In genomic region chr2:233422050-233422639, GRCh38 we compare ENCODE assay signal across 8 cellular contexts.
DNase-seq lines count a peak whose midpoint lies in the region; ATAC-seq and TF ChIP-seq lines count a peak whose summit lies in the region.

No MANE protein-coding gene starts in this region.

- no peak overlapping the region for H3K9ac ChIP-seq in GM23248

- peaks cover 2% of the 10 kb centered on the region for H3K9me3 Mint-ChIP-seq in activated naive CD8-positive, alpha-beta T cell treated with anti-CD3 and anti-CD28 coated beads, Interleukin-2, amount 10 ng/mL, durations not matched to agents 7 days and 5 days

- ATAC-seq in GM19035 (IDR thresholded peaks at IDR 0.05; ENCODE audit: unreplicated experiment): peak; percentile 52
- ATAC-seq in HG02943 (IDR thresholded peaks at IDR 0.05; ENCODE audit: low read depth, unreplicated experiment): peak; percentile 55
- peak; percentile 51 for ATAC-seq in Panc1
- ATAC-seq in activated naive CD8-positive, alpha-beta T cell treated with anti-CD3 and anti-CD28 coated beads, Interleukin-2, amount 10 ng/mL, durations not matched to agents 7 days and 5 days (ENCODE audit: low read depth): peak; percentile 92

- H3K4me1 ChIP-seq in Panc1 (ENCODE audit: control insufficient read depth, insufficient read depth, low read length) (peaks cover 94% of the 10 kb centered on the region), GM23248 (ENCODE audit: insufficient read depth) (no peaks in the 10 kb centered on the region)

- BruUV-seq in Panc1 (replicated peaks; lab: Mats Ljungman, UMichigan): no TSS peak

- no peaks in the 10 kb centered on the region for H3K27me3 Mint-ChIP-seq in activated naive CD8-positive, alpha-beta T cell treated with anti-CD3 and anti-CD28 coated beads, Interleukin-2, amount 10 ng/mL, durations not matched to agents 7 days and 5 days

- no peaks in the 10 kb centered on the region for H3K36me3 ChIP-seq in Panc1 (ENCODE audit: control insufficient read depth, insufficient read depth, low read length)
- H3K36me3 ChIP-seq in GM23248 (ENCODE audit: low read depth): no peaks in the 10 kb centered on the region

- TF ChIP-seq CTCF in Panc1 (IDR thresholded peaks at IDR 0.05): no peak

- CTCF ChIA-PET in Panc1 (lab: Charles Lee): no interaction called here

- H3F3A ChIP-seq in GM23248 (ENCODE audit: insufficient read depth): peaks cover 17% of the 10 kb centered on the region

- H3K4me1 Mint-ChIP-seq in activated naive CD8-positive, alpha-beta T cell treated with anti-CD3 and anti-CD28 coated beads, Interleukin-2, amount 10 ng/mL, durations not matched to agents 7 days and 5 days: peaks cover 71% of the 10 kb centered on the region

- in situ Hi-C loops in Panc1 (cut with HindIII; ENCODE audit: low pct_unique_long_range_greater_than_20kb, low sequenced_read_pairs): no loop called here
- in situ Hi-C loops in GM23248 (cut with MboI): no loop called here

- WGBS in GM23248 (ENCODE audit: low coverage in 1 of 2, low lambda C conversion rate in 2 of 2, missing lambda C conversion rate in 2 of 2), 2 experiments: 89 to 93% methylated on average over 13 of the region's 13 CpGs

- H4K20me1 ChIP-seq in GM23248 (ENCODE audit: insufficient read depth): no peaks in the 10 kb centered on the region

- no peaks in the 10 kb centered on the region for H3K9me2 ChIP-seq in GM23248 (ENCODE audit: insufficient read depth)

- POLR2A ChIA-PET in Panc1 (lab: Charles Lee): no interaction called here
- POLR2A ChIA-PET in activated naive CD8-positive, alpha-beta T cell treated with anti-CD3 and anti-CD28 coated beads, Interleukin-2, amount 10 ng/mL, durations not matched to agents 7 days and 5 days (lab: Charles Lee): interaction anchor here (0.9 to 2.5 kb wide), 9 partner anchors 8 to 362 kb away, joined by 3 to 10 read pairs (median 4); partner anchors contain the start of gene INPP5D

- H3K36me3 Mint-ChIP-seq in activated naive CD8-positive, alpha-beta T cell treated with anti-CD3 and anti-CD28 coated beads, Interleukin-2, amount 10 ng/mL, durations not matched to agents 7 days and 5 days: peaks cover 38% of the 10 kb centered on the region

- H2AFZ ChIP-seq in GM23248: no peak overlapping the region

- peak overlapping the region; percentile 80 for H3K27ac ChIP-seq in Panc1 (ENCODE audit: low read length)
- no peak overlapping the region for H3K27ac ChIP-seq in GM23248

- intact Hi-C loops in Panc1 (cut with micrococcal nuclease; ENCODE audit: unreplicated experiment): no loop called here

- peak overlapping the region; percentile 91 for H3K27ac Mint-ChIP-seq in activated naive CD8-positive, alpha-beta T cell treated with anti-CD3 and anti-CD28 coated beads, Interleukin-2, amount 10 ng/mL, durations not matched to agents 7 days and 5 days

- H3K27me3 ChIP-seq in Panc1 (ENCODE audit: control insufficient read depth, insufficient read depth, low read length) (no peaks in the 10 kb centered on the region), GM23248 (replicated peaks; ENCODE audit: insufficient read depth) (no peaks in the 10 kb centered on the region)

- peak overlapping the region in 1 of 2 experiments; percentile 68; a peak in 2 of 4 replicates for H3K4me3 ChIP-seq in Panc1 (ENCODE audit: low read depth in 2 of 2, low read length in 2 of 2)
- no peak overlapping the region for H3K4me3 ChIP-seq in GM23248

- no peaks in the 10 kb centered on the region for H3K79me2 ChIP-seq in GM23248 (ENCODE audit: insufficient read depth)

- H3K9me3 ChIP-seq in Panc1 (ENCODE audit: control insufficient read depth, insufficient read depth, low read depth, low read length): no peaks in the 10 kb centered on the region
- no peaks in the 10 kb centered on the region for H3K9me3 ChIP-seq in GM23248 (ENCODE audit: low read depth)

- H3K4me2 ChIP-seq in GM23248 (ENCODE audit: unreplicated experiment): no peak overlapping the region

- peak overlapping the region; percentile 74 for H3K4me3 Mint-ChIP-seq in activated naive CD8-positive, alpha-beta T cell treated with anti-CD3 and anti-CD28 coated beads, Interleukin-2, amount 10 ng/mL, durations not matched to agents 7 days and 5 days

- DNase-seq in Panc1 (ENCODE audit: low read depth, low spot score): no peak
- DNase-seq in activated naive CD8-positive, alpha-beta T cell treated with anti-CD3 and anti-CD28 coated beads, Interleukin-2, amount 10 ng/mL, durations not matched to agents 7 days and 5 days: peak; percentile 73
- DNase-seq in stimulated activated CD4-positive, alpha-beta T cell treated with anti-CD3 and anti-CD28 coated beads, Interleukin-1b, Interleukin-23, amount 100 ng/mL, for 48 hours: peak; percentile 45
- DNase-seq in GM23248: no peak
- DNase-seq in HCEC 1CT: no peak
- no peak for DNase-seq in occipital lobe (lab: John Stamatoyannopoulos, UW)

Comparison
In these comparisons a context has a peak if more than half of its experiments do, and no peak if none do; other contexts are left out.
1. DNase-seq: peak in activated naive CD8-positive, alpha-beta T cell treated with anti-CD3 and anti-CD28 coated beads, Interleukin-2, amount 10 ng/mL, durations not matched to agents 7 days and 5 days (single experiment) and stimulated activated CD4-positive, alpha-beta T cell treated with anti-CD3 and anti-CD28 coated beads, Interleukin-1b, Interleukin-23, amount 100 ng/mL, for 48 hours (single experiment); none in Panc1 (single experiment), GM23248 (single experiment), HCEC 1CT (single experiment) and occipital lobe (single experiment).
2. Peak in every context shown above with its lines, with median percentiles within 50 percentile points of each other: ATAC-seq.